ENCODE assay signal across 14 cellular contexts in genomic region chr11:120057028-120057330, GRCh38.
"Had no signal": no experiment of that assay in that cellular context is flagged by ENCODE, and none has a peak within 500 bp of the region (broad histone marks: within the 10 kb centered on the region; RNA-seq: fewer than 3 reads in every experiment).

No MANE protein-coding gene starts in this region.

- H3K4me3 Mint-ChIP-seq: activated CD4-positive, alpha-beta memory T cell treated with anti-CD3 and anti-CD28 coated beads, Interleukin-2, amount 10 ng/mL, durations not matched to agents 7 days and 5 days; activated CD4-positive, alpha-beta T cell treated with anti-CD3 and anti-CD28 coated beads for 36 hours; activated naive CD4-positive, alpha-beta T cell treated with anti-CD3 and anti-CD28 coated beads, Interleukin-2, amount 10 ng/mL, durations not matched to agents 7 days and 5 days; activated T-helper 17 cell treated with anti-CD3 and anti-CD28 coated beads, Interleukin-2, amount 50 U/mL, for 72 hours; central memory CD8-positive, alpha-beta T cell; effector memory CD8-positive, alpha-beta T cell; immature natural killer cell; nephron progenitor cell; T-cell had no signal

- H3K27me3 ChIP-seq: pancreas had no signal

- H3K36me3 Mint-ChIP-seq: activated naive CD4-positive, alpha-beta T cell treated with anti-CD3 and anti-CD28 coated beads, Interleukin-2, amount 10 ng/mL, durations not matched to agents 7 days and 5 days; immature natural killer cell; T-cell had no signal

- DNase-seq: activated CD4-positive, alpha-beta memory T cell treated with anti-CD3 and anti-CD28 coated beads, Interleukin-2, amount 10 ng/mL, durations not matched to agents 7 days and 5 days; activated CD4-positive, alpha-beta T cell treated with anti-CD3 and anti-CD28 coated beads for 36 hours; activated naive CD4-positive, alpha-beta T cell treated with anti-CD3 and anti-CD28 coated beads, Interleukin-2, amount 10 ng/mL, durations not matched to agents 7 days and 5 days; cortex of kidney; effector memory CD8-positive, alpha-beta T cell; immature natural killer cell; nephron progenitor cell; pancreas; retina; stimulated activated CD4-positive, alpha-beta T cell treated with anti-CD3 and anti-CD28 coated beads, Interleukin-4, amount 100 ng/mL, for 4 hours; T-cell had no signal

- H3K9me3 ChIP-seq: pancreas had no signal

- H3K27ac ChIP-seq: pancreas, VCaP had no signal

- H3K4me1 Mint-ChIP-seq: activated CD4-positive, alpha-beta memory T cell treated with anti-CD3 and anti-CD28 coated beads, Interleukin-2, amount 10 ng/mL, durations not matched to agents 7 days and 5 days; activated CD4-positive, alpha-beta T cell treated with anti-CD3 and anti-CD28 coated beads for 36 hours; activated naive CD4-positive, alpha-beta T cell treated with anti-CD3 and anti-CD28 coated beads, Interleukin-2, amount 10 ng/mL, durations not matched to agents 7 days and 5 days; activated T-helper 17 cell treated with anti-CD3 and anti-CD28 coated beads, Interleukin-2, amount 50 U/mL, for 72 hours; central memory CD8-positive, alpha-beta T cell; immature natural killer cell; T-cell had no signal

- ATAC-seq: activated CD4-positive, alpha-beta T cell treated with anti-CD3 and anti-CD28 coated beads for 36 hours; activated T-helper 17 cell treated with anti-CD3 and anti-CD28 coated beads, Interleukin-2, amount 50 U/mL, for 72 hours; effector memory CD8-positive, alpha-beta T cell; pancreas; T-cell had no signal

- H3K36me3 ChIP-seq: pancreas had no signal

- H3K4me3 ChIP-seq: pancreas had no signal

- H3K27ac Mint-ChIP-seq: activated CD4-positive, alpha-beta memory T cell treated with anti-CD3 and anti-CD28 coated beads, Interleukin-2, amount 10 ng/mL, durations not matched to agents 7 days and 5 days; activated CD4-positive, alpha-beta T cell treated with anti-CD3 and anti-CD28 coated beads for 36 hours; activated naive CD4-positive, alpha-beta T cell treated with anti-CD3 and anti-CD28 coated beads, Interleukin-2, amount 10 ng/mL, durations not matched to agents 7 days and 5 days; activated T-helper 17 cell treated with anti-CD3 and anti-CD28 coated beads, Interleukin-2, amount 50 U/mL, for 72 hours; effector memory CD8-positive, alpha-beta T cell; immature natural killer cell; nephron progenitor cell; T-cell had no signal

- H3K4me1 ChIP-seq: pancreas had no signal

- H3K9me3 Mint-ChIP-seq: activated CD4-positive, alpha-beta memory T cell treated with anti-CD3 and anti-CD28 coated beads, Interleukin-2, amount 10 ng/mL, durations not matched to agents 7 days and 5 days; activated naive CD4-positive, alpha-beta T cell treated with anti-CD3 and anti-CD28 coated beads, Interleukin-2, amount 10 ng/mL, durations not matched to agents 7 days and 5 days; central memory CD8-positive, alpha-beta T cell; effector memory CD8-positive, alpha-beta T cell; T-cell had no signal
